ENCODE assay signal across 7 cellular contexts in the genomic region with DNA sequence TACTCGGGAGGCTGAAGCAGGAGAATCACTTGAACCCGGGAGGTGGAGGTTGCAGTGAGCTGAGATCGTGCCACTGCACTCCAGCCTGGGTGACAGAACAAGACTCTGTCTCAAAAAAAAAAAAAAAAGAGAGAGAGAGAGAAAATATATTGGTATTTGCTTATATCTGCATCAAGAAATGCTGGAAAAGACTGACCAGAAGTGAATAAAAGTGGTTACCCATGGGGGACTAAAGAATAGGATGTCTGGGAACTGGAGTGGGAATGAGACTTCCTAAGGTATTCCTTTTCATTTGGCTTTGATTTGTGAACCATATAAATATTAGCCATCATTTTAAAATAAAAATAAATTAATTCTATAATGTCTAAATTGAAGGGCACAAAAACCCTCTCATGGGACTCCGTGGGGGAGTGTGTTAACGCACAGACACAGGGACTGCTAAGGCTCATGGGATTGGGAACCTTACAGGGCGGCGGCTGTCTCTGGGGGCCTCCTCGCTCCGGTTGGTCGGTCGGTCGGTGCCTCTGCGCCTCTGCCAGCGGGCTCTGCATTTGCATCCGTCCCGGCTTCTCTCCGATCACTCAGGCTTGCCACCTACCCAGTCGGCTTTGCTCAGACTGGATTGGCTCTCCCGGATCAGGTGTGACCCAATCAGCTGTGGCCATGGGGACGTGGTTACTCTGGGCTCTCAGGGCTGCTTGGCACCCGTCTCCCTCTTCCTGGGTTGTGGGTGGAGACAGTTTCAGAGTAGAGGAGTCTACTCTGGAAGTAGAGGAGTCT. TPM values are rescaled to one million over a fixed set of nuclear protein-coding genes. Genes with fewer than 3 reads are reported as not detected.
A peak's percentile ranks its signal among the peaks of the same experiment; 100 is the strongest.
DNase-seq lines count a peak whose midpoint lies in the region; ATAC-seq and TF ChIP-seq lines count a peak whose summit lies in the region.

No MANE protein-coding gene starts in this region.

- no peaks in the 10 kb centered on the region for H4K20me1 ChIP-seq in OCI-LY3 (ENCODE audit: insufficient read depth, low read length)

- no peaks in the 10 kb centered on the region for H3K79me2 ChIP-seq in OCI-LY3 (ENCODE audit: low read length)

- H3K9ac ChIP-seq in OCI-LY3 (ENCODE audit: low read length): peak overlapping the region; percentile 60

- DNase-seq in HK-2 (ENCODE audit: unreplicated experiment): peak; percentile 55
- DNase-seq in activated gamma-delta T cell treated with Interleukin-2 at 50 U/mL for 16 hours: peak; percentile 40
- peak; percentile 82 for DNase-seq in glomerular visceral epithelial cell (ENCODE audit: extremely low spot score)
- DNase-seq in occipital lobe (lab: John Stamatoyannopoulos, UW): peak; percentile 89
- DNase-seq in thoracic aorta (ENCODE audit: low spot score): peak; percentile 39

- H2AFZ ChIP-seq in OCI-LY3 (ENCODE audit: low read depth, low read length): peak overlapping the region; percentile 71; the same call in 1 of the 2 replicates

- ATAC-seq in thoracic aorta (ENCODE audit: insufficient number of reproducible peaks, low FRiP score, low read depth): peak; percentile 71

- no peaks in the 10 kb centered on the region for H3K9me3 ChIP-seq in OCI-LY3 (ENCODE audit: insufficient read depth, low read length)
- H3K9me3 ChIP-seq in thoracic aorta: no peaks in the 10 kb centered on the region

- H3K27ac ChIP-seq in OCI-LY3 (ENCODE audit: low read length) (peak overlapping the region; percentile 57), thoracic aorta (peak overlapping the region in 1 of 2 donors; percentile 43)

- TF ChIP-seq CTCF in OCI-LY3 (IDR thresholded peaks at IDR 0.05; ENCODE audit: low read depth, low read length) (no peak), thoracic aorta (IDR thresholded peaks at IDR 0.05) (no peak)

- H3K36me3 ChIP-seq in OCI-LY3 (replicated peaks; ENCODE audit: low read depth, low read length) (peaks cover 6% of the 10 kb centered on the region), thoracic aorta (no peaks in the 10 kb centered on the region)

- H3K4me3 ChIP-seq in OCI-LY3 (ENCODE audit: low read length) (peak overlapping the region; percentile 55), thoracic aorta (peak overlapping the region; percentile 63)

- peaks cover 43% of the 10 kb centered on the region for H3K4me1 ChIP-seq in OCI-LY3 (ENCODE audit: low read length)
- H3K4me1 ChIP-seq in thoracic aorta (ENCODE audit: control insufficient read depth in 1 of 2, low read depth in 2 of 2): peaks cover 0 to 11% of the 10 kb centered on the region in 2 donors

- H3K27me3 ChIP-seq in OCI-LY3 (ENCODE audit: low read depth, low read length): no peaks in the 10 kb centered on the region
- no peaks in the 10 kb centered on the region for H3K27me3 ChIP-seq in thoracic aorta (replicated peaks; ENCODE audit: insufficient read depth)

- peak; percentile 21 for TF ChIP-seq POLR2A in GM19193 (IDR thresholded peaks at IDR 0.05; ENCODE audit: extremely low read depth, insufficient read depth, insufficient read length)

- H3K4me2 ChIP-seq in OCI-LY3 (ENCODE audit: low read length): peak overlapping the region; percentile 66

RNA-seq across cellular contexts. Expression of a gene that starts 12.7 kb away (rescaled TPM):
- 202 TPM for total RNA-seq in occipital lobe
- total RNA-seq in thoracic aorta: 100 to 1,000 TPM; 215 to 256 TPM

Comparison
In these comparisons a context has a peak if more than half of its experiments do, and no peak if none do; other contexts are left out.
1. DNase-seq: peak in every context shown above with its lines; median percentile 89 in occipital lobe; 82 in glomerular visceral epithelial cell; 55 in HK-2; 40 in activated gamma-delta T cell treated with Interleukin-2 at 50 U/mL for 16 hours; 39 in thoracic aorta.